ENCODE assay signal across 17 cellular contexts in genomic region chr6:64949257-64949656, GRCh38.
DNase-seq lines count a peak whose midpoint lies in the region; ATAC-seq, FAIRE-seq and TF ChIP-seq lines count a peak whose summit lies in the region.
"Had no signal": no experiment of that assay in that cellular context is flagged by ENCODE, and none has a peak within 500 bp of the region (broad histone marks: within the 10 kb centered on the region; RNA-seq: fewer than 3 reads in every experiment).

No MANE protein-coding gene starts in this region.

- FAIRE-seq in endothelial cell of umbilical vein (lab: Jason Lieb, UNC), result no peak
- FAIRE-seq: HTR-8/SVneo had no signal

- H4K20me1 ChIP-seq in endothelial cell of umbilical vein (replicated peaks; ENCODE audit: control insufficient read depth, extremely low read depth, insufficient read depth, low read length), result no peaks in the 10 kb centered on the region
- H4K20me1 ChIP-seq: BLaER1 treated with 17β-estradiol and CSF1 and Interleukin-3, amounts not matched to agents 10 nM and 100 nM had no signal

- H3K4me1 Mint-ChIP-seq in WTC11, result peaks cover 3% of the 10 kb centered on the region
- H3K4me1 Mint-ChIP-seq in naive thymus-derived CD4-positive, alpha-beta T cell, result no peaks in the 10 kb centered on the region
- H3K4me1 Mint-ChIP-seq: IgD-negative memory B cell had no signal

- peak; percentile 67; the same call in 1 of the 2 replicates for ATAC-seq in WTC11
- no peak for ATAC-seq in naive thymus-derived CD4-positive, alpha-beta T cell
- ATAC-seq in gastrocnemius medialis, result no peak
- ATAC-seq: CD8-positive, alpha-beta T cell had no signal

- TF ChIP-seq POLR2A in endothelial cell of umbilical vein (IDR thresholded peaks at IDR 0.05; ENCODE audit: low read depth, low read length) (no peak), gastrocnemius medialis (IDR thresholded peaks at IDR 0.05) (no peak)

- H3K4me2 ChIP-seq in endothelial cell of umbilical vein (ENCODE audit: insufficient read depth, low read length), result no peak overlapping the region
- H3K4me2 ChIP-seq: BLaER1 treated with 17β-estradiol and CSF1 and Interleukin-3, amounts not matched to agents 10 nM and 100 nM had no signal

- no peaks in the 10 kb centered on the region for H3K4me1 ChIP-seq in endothelial cell of umbilical vein (ENCODE audit: control insufficient read depth, extremely low read depth, insufficient read depth, low read length)
- H3K4me1 ChIP-seq in naive thymus-derived CD4-positive, alpha-beta T cell (ENCODE audit: control insufficient read depth in 2 of 2, insufficient read depth in 2 of 2, low read length in 2 of 2), result no peaks in the 10 kb centered on the region
- H3K4me1 ChIP-seq in BE2C, result no peaks in the 10 kb centered on the region
- H3K4me1 ChIP-seq in gastrocnemius medialis, result no peaks in the 10 kb centered on the region

- in situ Hi-C loops in gastrocnemius medialis (cut with MboI; ENCODE audit: low sequenced_read_pairs in 4 of 4), result no loop called here

- H3K4me3 Mint-ChIP-seq in WTC11, result no peak overlapping the region
- no peak overlapping the region for H3K4me3 Mint-ChIP-seq in naive thymus-derived CD4-positive, alpha-beta T cell
- H3K4me3 Mint-ChIP-seq: CD8-positive, alpha-beta T cell; H9; IgD-negative memory B cell had no signal

- no peak for TF ChIP-seq CTCF in WTC11 (IDR thresholded peaks at IDR 0.05)
- no peak for TF ChIP-seq CTCF in endothelial cell of umbilical vein (IDR thresholded peaks at IDR 0.05; ENCODE audit: extremely low read depth in 1 of 2, insufficient read depth in 1 of 2, low read depth in 1 of 2, low read length in 2 of 2)
- TF ChIP-seq CTCF in BE2C (IDR thresholded peaks at IDR 0.05; ENCODE audit: low read depth, low read length), result no peak
- no peak for TF ChIP-seq CTCF in gastrocnemius medialis (IDR thresholded peaks at IDR 0.05 in 4 of 5, conservative IDR thresholded peaks at IDR 0.05 in 1 of 5)

- DNase-seq in NCI-H82 (lab: John Stamatoyannopoulos, UW) (peak; percentile 1), NCI-H82 treated with DMSO at 0.1 percent for 48 hours (lab: John Stamatoyannopoulos, UW; ENCODE audit: unreplicated experiment) (no peak), WTC11 (ENCODE audit: low spot score) (no peak), endothelial cell of umbilical vein (ENCODE audit: low read depth, low spot score) (no peak), BE2C (no peak), gastrocnemius medialis (no peak)
- no peak for DNase-seq in naive thymus-derived CD4-positive, alpha-beta T cell
- DNase-seq: 8988T; Calu3; CD8-positive, alpha-beta T cell; DMS79 treated with DMSO at 0.1 percent for 48 hours; GF-D8; GOT3; H9 had no signal

- BruUV-seq in endothelial cell of umbilical vein (replicated peaks; lab: Mats Ljungman, UMichigan), result no TSS peak

- no peaks in the 10 kb centered on the region for H3K79me2 ChIP-seq in endothelial cell of umbilical vein (ENCODE audit: control insufficient read depth, insufficient read depth, low read length)

- no peak overlapping the region for H3K4me3 ChIP-seq in endothelial cell of umbilical vein (replicated peaks in 1 of 3; ENCODE audit: insufficient read depth in 1 of 3, low read depth in 1 of 3, low read length in 3 of 3)
- H3K4me3 ChIP-seq in naive thymus-derived CD4-positive, alpha-beta T cell (ENCODE audit: low read length), result no peak overlapping the region
- H3K4me3 ChIP-seq in BE2C (ENCODE audit: low read depth, low read length), result no peak overlapping the region
- no peak overlapping the region for H3K4me3 ChIP-seq in gastrocnemius medialis
- H3K4me3 ChIP-seq: BLaER1 treated with 17β-estradiol and CSF1 and Interleukin-3, amounts not matched to agents 10 nM and 100 nM had no signal

- dilution Hi-C loops in endothelial cell of umbilical vein (cut with MboI; ENCODE audit: extremely low pct_ligation_motif_present, low sequenced_read_pairs), result no loop called here

- POLR2A ChIA-PET in WTC11 (lab: Charles Lee) (no interaction called here), endothelial cell of umbilical vein (lab: Charles Lee) (no interaction called here)
- POLR2A ChIA-PET in naive thymus-derived CD4-positive, alpha-beta T cell (lab: Charles Lee), result no interaction called here

- H2AFZ ChIP-seq in endothelial cell of umbilical vein (ENCODE audit: low read depth, low read length), result peak overlapping the region; percentile 62

- no peaks in the 10 kb centered on the region for H3K9me1 ChIP-seq in endothelial cell of umbilical vein (replicated peaks; ENCODE audit: control insufficient read depth, extremely low read depth, insufficient read depth, low read length)

- H3K27me3 Mint-ChIP-seq in WTC11 (ENCODE audit: low read depth), result no peaks in the 10 kb centered on the region
- no peaks in the 10 kb centered on the region for H3K27me3 Mint-ChIP-seq in naive thymus-derived CD4-positive, alpha-beta T cell
- H3K27me3 Mint-ChIP-seq: IgD-negative memory B cell had no signal

- no peak overlapping the region for H3K9ac ChIP-seq in endothelial cell of umbilical vein (replicated peaks; ENCODE audit: extremely low read depth, insufficient read depth, low read length)
- H3K9ac ChIP-seq: BLaER1 treated with 17β-estradiol and CSF1 and Interleukin-3, amounts not matched to agents 10 nM and 100 nM had no signal

- no peaks in the 10 kb centered on the region for H3K9me3 ChIP-seq in endothelial cell of umbilical vein (replicated peaks; ENCODE audit: control insufficient read depth, insufficient read depth, low read length)
- no peaks in the 10 kb centered on the region for H3K9me3 ChIP-seq in naive thymus-derived CD4-positive, alpha-beta T cell (ENCODE audit: control insufficient read depth in 2 of 3, low read length in 3 of 3)
- no peaks in the 10 kb centered on the region for H3K9me3 ChIP-seq in BE2C
- H3K9me3 ChIP-seq in gastrocnemius medialis, result no peaks in the 10 kb centered on the region
- H3K9me3 ChIP-seq: BLaER1 treated with 17β-estradiol and CSF1 and Interleukin-3, amounts not matched to agents 10 nM and 100 nM had no signal

- no peaks in the 10 kb centered on the region for H3K27me3 ChIP-seq in endothelial cell of umbilical vein (ENCODE audit: control insufficient read depth in 2 of 2, insufficient read depth in 2 of 2, low read length in 2 of 2)
- no peaks in the 10 kb centered on the region for H3K27me3 ChIP-seq in naive thymus-derived CD4-positive, alpha-beta T cell (ENCODE audit: control insufficient read depth in 2 of 2, insufficient read depth in 2 of 2, low read length in 2 of 2)
- H3K27me3 ChIP-seq in BE2C, result no peaks in the 10 kb centered on the region
- no peaks in the 10 kb centered on the region for H3K27me3 ChIP-seq in gastrocnemius medialis
- H3K27me3 ChIP-seq: BLaER1 treated with 17β-estradiol and CSF1 and Interleukin-3, amounts not matched to agents 10 nM and 100 nM had no signal

- H3K27ac ChIP-seq in endothelial cell of umbilical vein (ENCODE audit: insufficient read depth, low read depth, low read length) (no peak overlapping the region), gastrocnemius medialis (no peak overlapping the region)
- no peak overlapping the region for H3K27ac ChIP-seq in naive thymus-derived CD4-positive, alpha-beta T cell (ENCODE audit: low read depth, low read length)
- H3K27ac ChIP-seq: BLaER1 treated with 17β-estradiol and CSF1 and Interleukin-3, amounts not matched to agents 10 nM and 100 nM had no signal

- H3K36me3 ChIP-seq in endothelial cell of umbilical vein (ENCODE audit: control insufficient read depth in 2 of 2, extremely low read depth in 1 of 2, insufficient read depth in 2 of 2, low read length in 2 of 2) (no peaks in the 10 kb centered on the region), BE2C (no peaks in the 10 kb centered on the region), gastrocnemius medialis (no peaks in the 10 kb centered on the region)
- H3K36me3 ChIP-seq in naive thymus-derived CD4-positive, alpha-beta T cell (ENCODE audit: control insufficient read depth in 2 of 3, insufficient read depth in 3 of 3, low read length in 3 of 3), result no peaks in the 10 kb centered on the region
- H3K36me3 ChIP-seq: BLaER1 treated with 17β-estradiol and CSF1 and Interleukin-3, amounts not matched to agents 10 nM and 100 nM had no signal

- intact Hi-C loops in endothelial cell of umbilical vein (cut with micrococcal nuclease), result no loop called here
- intact Hi-C loops in naive thymus-derived CD4-positive, alpha-beta T cell (cut with micrococcal nuclease), result no loop called here
- intact Hi-C loops in gastrocnemius medialis (cut with DNase I; ENCODE audit: low total_unique reads), result no loop called here

- H3K27ac Mint-ChIP-seq in WTC11, result no peak overlapping the region; the same call in 1 of the 2 replicates
- H3K27ac Mint-ChIP-seq in naive thymus-derived CD4-positive, alpha-beta T cell, result no peak overlapping the region
- H3K27ac Mint-ChIP-seq: CD8-positive, alpha-beta T cell; H9; IgD-negative memory B cell had no signal

- H3K9me3 Mint-ChIP-seq in WTC11, result peaks cover 24% of the 10 kb centered on the region
- peaks cover 0 to 21% (median 5%) of the 10 kb centered on the region in 11 donors for H3K9me3 Mint-ChIP-seq in naive thymus-derived CD4-positive, alpha-beta T cell
- H3K9me3 Mint-ChIP-seq: H9 had no signal

- peaks cover 3% of the 10 kb centered on the region; the same call in 1 of the 2 replicates for H3K36me3 Mint-ChIP-seq in WTC11
- no peaks in the 10 kb centered on the region for H3K36me3 Mint-ChIP-seq in naive thymus-derived CD4-positive, alpha-beta T cell
- H3K36me3 Mint-ChIP-seq: CD8-positive, alpha-beta T cell; IgD-negative memory B cell had no signal

- CTCF ChIA-PET in WTC11 (lab: Charles Lee) (no interaction called here), endothelial cell of umbilical vein (lab: Charles Lee) (no interaction called here)
- CTCF ChIA-PET in naive thymus-derived CD4-positive, alpha-beta T cell (lab: Charles Lee), result no interaction called here

TF ChIP-seq in WTC11, 78 proteins besides CTCF, POLR2A, EP300 and RAD21 (continues in another document):
- no peak for TF ChIP-seq CDX4 (CRISPR knock-in tag; IDR thresholded peaks at IDR 0.05; ENCODE audit: borderline replicate concordance)

TF ChIP-seq in endothelial cell of umbilical vein, 7 proteins besides CTCF, POLR2A, EP300 and RAD21:
- TF ChIP-seq MAX (IDR thresholded peaks at IDR 0.05; ENCODE audit: insufficient read depth, insufficient read length) (no peak), POLR2AphosphoS5 (IDR thresholded peaks at IDR 0.05; ENCODE audit: insufficient read depth, low read depth, low read length) (no peak), JUN (IDR thresholded peaks at IDR 0.05; ENCODE audit: borderline replicate concordance, insufficient read depth, insufficient read length, low read depth) (no peak), MYC (IDR thresholded peaks at IDR 0.05; ENCODE audit: low read depth, low read length) (no peak), EZH2 (IDR thresholded peaks at IDR 0.05; ENCODE audit: borderline replicate concordance, low read depth, low read length, severe bottlenecking) (no peak), GATA2 (IDR thresholded peaks at IDR 0.05; ENCODE audit: insufficient read depth, insufficient read length, low read depth, low read length) (no peak), FOS (IDR thresholded peaks at IDR 0.05; ENCODE audit: borderline replicate concordance, insufficient read depth, low read length) (no peak)
